Comparison of ENCODE assay signal across 8 cellular contexts in the genomic region with DNA sequence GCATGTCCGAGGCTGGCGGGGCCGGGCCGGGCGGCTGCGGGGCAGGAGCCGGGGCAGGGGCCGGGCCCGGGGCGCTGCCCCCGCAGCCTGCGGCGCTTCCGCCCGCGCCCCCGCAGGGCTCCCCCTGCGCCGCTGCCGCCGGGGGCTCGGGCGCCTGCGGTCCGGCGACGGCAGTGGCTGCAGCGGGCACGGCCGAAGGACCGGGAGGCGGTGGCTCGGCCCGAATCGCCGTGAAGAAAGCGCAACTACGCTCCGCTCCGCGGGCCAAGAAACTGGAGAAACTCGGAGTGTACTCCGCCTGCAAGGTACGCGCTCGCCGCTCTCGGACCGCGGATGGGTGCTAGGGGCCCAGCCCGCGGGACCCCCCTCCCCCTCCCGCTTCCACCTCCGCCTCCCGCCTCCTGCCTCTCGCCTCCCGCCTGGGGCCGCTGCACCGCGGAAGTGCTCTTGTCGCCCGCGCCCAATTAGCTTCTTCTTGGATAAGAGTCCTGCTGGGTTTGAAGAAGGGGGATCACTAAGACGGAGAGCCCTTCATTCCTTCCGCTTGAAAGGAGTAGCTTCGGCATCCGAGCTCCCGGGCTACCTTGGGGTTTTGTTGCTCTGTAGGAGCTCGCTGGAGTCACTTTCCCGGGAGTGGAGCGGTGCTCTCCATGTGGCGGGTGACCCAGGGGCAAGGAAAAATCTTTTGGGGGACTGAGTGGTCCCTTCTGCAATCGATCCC. TPM values are rescaled to one million over a fixed set of nuclear protein-coding genes. Genes with fewer than 3 reads are reported as not detected.
DNase-seq lines count a peak whose midpoint lies in the region; ATAC-seq and TF ChIP-seq lines count a peak whose summit lies in the region.

No MANE protein-coding gene starts in this region.

- no peaks in the 10 kb centered on the region for H3K36me3 Mint-ChIP-seq in CD14-positive monocyte
- H3K36me3 Mint-ChIP-seq in activated T-cell treated with anti-CD3 and anti-CD28 coated beads, Interleukin-2, amount 50 U/mL, for 4 hours (ENCODE audit: insufficient read depth): no peaks in the 10 kb centered on the region

- H3K27ac Mint-ChIP-seq in CD14-positive monocyte: peak overlapping the region; percentile 90 to 96 (median 94)

- H3K4me2 ChIP-seq in OCI-LY3 (ENCODE audit: low read length): peak overlapping the region; percentile 86

- peaks cover 0 to 3% (median 0%) of the 10 kb centered on the region in 7 donors for H3K9me3 Mint-ChIP-seq in CD14-positive monocyte
- no peaks in the 10 kb centered on the region for H3K9me3 Mint-ChIP-seq in activated T-cell treated with anti-CD3 and anti-CD28 coated beads, Interleukin-2, amount 50 U/mL, for 4 hours

- H3K27me3 Mint-ChIP-seq in CD14-positive monocyte (ENCODE audit: low read depth in 3 of 3): peaks cover 0 to 2% (median 0%) of the 10 kb centered on the region in 3 donors
- no peaks in the 10 kb centered on the region for H3K27me3 Mint-ChIP-seq in activated T-cell treated with anti-CD3 and anti-CD28 coated beads, Interleukin-2, amount 50 U/mL, for 4 hours (ENCODE audit: low read depth)

- DNase-seq in CD14-positive monocyte (ENCODE audit: low spot score) (peak; percentile 67), erythroblast (lab: John Stamatoyannopoulos, UW) (peak; percentile 88 to 89), mucosa of gallbladder (ENCODE audit: low spot score) (peak; percentile 69)
- peak; percentile 45 for DNase-seq in activated T-cell treated with anti-CD3 and anti-CD28 coated beads, Interleukin-2, amount 50 U/mL, for 4 hours
- peak; percentile 29 to 58 for DNase-seq in stimulated activated CD8-positive, alpha-beta memory T cell treated with anti-CD3 and anti-CD28 coated beads, Interleukin-7, amount 100 ng/mL, for 4 hours (ENCODE audit: low read depth in 2 of 2)

- peak overlapping the region; percentile 95 to 96 for H3K4me3 Mint-ChIP-seq in CD14-positive monocyte
- peak overlapping the region; percentile 90 for H3K4me3 Mint-ChIP-seq in activated T-cell treated with anti-CD3 and anti-CD28 coated beads, Interleukin-2, amount 50 U/mL, for 4 hours

- no peaks in the 10 kb centered on the region for H3K36me3 ChIP-seq in OCI-LY3 (replicated peaks; ENCODE audit: low read depth, low read length)

- ATAC-seq in GM19328 (IDR thresholded peaks at IDR 0.05; ENCODE audit: unreplicated experiment) (peak; percentile 38), HG03457 (IDR thresholded peaks at IDR 0.05; ENCODE audit: unreplicated experiment) (peak; percentile 26)
- ATAC-seq in activated T-cell treated with anti-CD3 and anti-CD28 coated beads, Interleukin-2, amount 50 U/mL, for 4 hours: peak; percentile 42

- peaks cover 9% of the 10 kb centered on the region; the same call in 1 of the 2 replicates for H4K20me1 ChIP-seq in OCI-LY3 (ENCODE audit: insufficient read depth, low read length)

- no peak overlapping the region for H2AFZ ChIP-seq in OCI-LY3 (ENCODE audit: low read depth, low read length)

- peak overlapping the region; percentile 80 for H3K4me3 ChIP-seq in OCI-LY3 (ENCODE audit: low read length)

- H3K79me2 ChIP-seq in OCI-LY3 (ENCODE audit: low read length): peaks cover 17% of the 10 kb centered on the region

- H3K4me1 ChIP-seq in OCI-LY3 (ENCODE audit: low read length): peaks cover 30% of the 10 kb centered on the region

- H3K9me3 ChIP-seq in OCI-LY3 (ENCODE audit: insufficient read depth, low read length): no peaks in the 10 kb centered on the region

- H3K27ac ChIP-seq in OCI-LY3 (ENCODE audit: low read length): peak overlapping the region; percentile 71

- no peak for TF ChIP-seq POLR2A in erythroblast (IDR thresholded peaks at IDR 0.05; ENCODE audit: low read length)

- H3K9ac ChIP-seq in OCI-LY3 (ENCODE audit: low read length): peak overlapping the region; percentile 66

- TF ChIP-seq CTCF in CD14-positive monocyte (IDR thresholded peaks at IDR 0.05): no peak
- peak; percentile 31 for TF ChIP-seq CTCF in OCI-LY3 (IDR thresholded peaks at IDR 0.05; ENCODE audit: low read depth, low read length)

- intact Hi-C loops in CD14-positive monocyte (cut with micrococcal nuclease): loop anchor here (5.0 to 10.0 kb wide), 5 partner anchors 37 to 147 kb away; a partner anchor contains a TSS

- H3K27me3 ChIP-seq in OCI-LY3 (ENCODE audit: low read depth, low read length): no peaks in the 10 kb centered on the region

- H3K4me1 Mint-ChIP-seq in CD14-positive monocyte: peaks cover 48% of the 10 kb centered on the region
- H3K4me1 Mint-ChIP-seq in activated T-cell treated with anti-CD3 and anti-CD28 coated beads, Interleukin-2, amount 50 U/mL, for 4 hours (ENCODE audit: low read depth): peaks cover 59% of the 10 kb centered on the region

RNA-seq across cellular contexts. Expression of a gene that starts 0.4 kb away (rescaled TPM):
- polyA plus RNA-seq in CD14-positive monocyte: 1 to 10 TPM; 2.7 to 3.5 TPM
- 10 to 100 TPM; 11.5 to 28.0 (median 18.9) TPM for total RNA-seq in activated T-cell treated with anti-CD3 and anti-CD28 coated beads, Interleukin-2, amount 50 U/mL, for 4 hours
- total RNA-seq in mucosa of gallbladder: 16.8 TPM

RNA-seq across cellular contexts. Expression of a gene that starts 28.6 kb away (rescaled TPM):
- polyA plus RNA-seq in CD14-positive monocyte: under 1 TPM; 0.41 to 0.56 TPM
- not detected for total RNA-seq in activated T-cell treated with anti-CD3 and anti-CD28 coated beads, Interleukin-2, amount 50 U/mL, for 4 hours
- total RNA-seq in mucosa of gallbladder: not detected

Comparison
In these comparisons a context has a peak if more than half of its experiments do, and no peak if none do; other contexts are left out.
1. Peak in every context shown above with its lines: DNase-seq, ATAC-seq, H3K4me3 ChIP-seq and H3K27ac ChIP-seq.